In genomic region chr6:34974249-34974642, GRCh38 we compare ENCODE assay signal across 37 cellular contexts.
"Had no signal": no experiment of that assay in that cellular context is flagged by ENCODE, and none has a peak within 500 bp of the region (broad histone marks: within the 10 kb centered on the region; RNA-seq: fewer than 3 reads in every experiment).

No MANE protein-coding gene starts in this region.

- H3K4me1 Mint-ChIP-seq: activated CD4-positive, alpha-beta T cell treated with anti-CD3 and anti-CD28 coated beads for 36 hours; activated naive CD4-positive, alpha-beta T cell treated with anti-CD3 and anti-CD28 coated beads, Interleukin-2, amount 10 ng/mL, durations not matched to agents 7 days and 5 days; activated naive CD4-positive, alpha-beta T cell treated with anti-CD3 and anti-CD28 coated beads, Interleukin-2, amount 50 U/mL, for 24 hours had no signal

- H3K4me1 ChIP-seq: body of pancreas, breast epithelium had no signal

- H3K9me3 Mint-ChIP-seq: activated CD4-positive, alpha-beta memory T cell treated with anti-CD3 and anti-CD28 coated beads, Interleukin-2, amount 10 ng/mL, durations not matched to agents 7 days and 5 days; activated CD4-positive, alpha-beta T cell treated with anti-CD3 and anti-CD28 coated beads, Interleukin-2, amount 10 ng/mL, durations not matched to agents 7 days and 5 days; activated naive CD4-positive, alpha-beta T cell treated with anti-CD3 and anti-CD28 coated beads, Interleukin-2, amount 10 ng/mL, durations not matched to agents 7 days and 5 days; activated naive CD4-positive, alpha-beta T cell treated with anti-CD3 and anti-CD28 coated beads, Interleukin-2, amount 50 U/mL, for 24 hours; activated naive CD8-positive, alpha-beta T cell treated with anti-CD3 and anti-CD28 coated beads, Interleukin-2, amount 10 ng/mL, durations not matched to agents 7 days and 5 days; activated T-cell treated with anti-CD3 and anti-CD28 coated beads, Interleukin-2, amount 50 U/mL, for 24 hours; activated T-helper 2 cell treated with anti-CD3 and anti-CD28 coated beads, Interferon-gamma antibody, Interleukin-2, Interleukin-4, amounts not matched to agents 10 μg/mL and 5 μg/mL and 100 μg/mL, durations not matched to agents 14 hours and 24 hours and 36 hours; T-helper 1 cell treated with Interleukin-12 subunit alpha and Interleukin-12 subunit beta and Interleukin-4 antibody, amounts not matched to agents 30 μg/mL and 1 μg/mL, for 36 hours; T-helper 2 cell treated with Interferon-gamma antibody and Interleukin-4, amounts not matched to agents 5 μg/mL and 100 μg/mL, for 36 hours; WTC11 had no signal

- H3K9me3 ChIP-seq: adrenal gland, body of pancreas, breast epithelium had no signal

- H3K27ac Mint-ChIP-seq: activated CD4-positive, alpha-beta memory T cell treated with anti-CD3 and anti-CD28 coated beads, Interleukin-2, amount 10 ng/mL, durations not matched to agents 7 days and 5 days; activated CD4-positive, alpha-beta T cell treated with anti-CD3 and anti-CD28 coated beads for 36 hours; activated CD4-positive, alpha-beta T cell treated with anti-CD3 and anti-CD28 coated beads, Interleukin-2, amount 10 ng/mL, durations not matched to agents 7 days and 5 days; activated CD8-positive, alpha-beta memory T cell treated with anti-CD3 and anti-CD28 coated beads, Interleukin-2, amount 10 ng/mL, durations not matched to agents 7 days and 5 days; activated CD8-positive, alpha-beta T cell treated with anti-CD3 and anti-CD28 coated beads, Interleukin-2, amount 10 ng/mL, durations not matched to agents 7 days and 5 days; activated naive CD4-positive, alpha-beta T cell treated with anti-CD3 and anti-CD28 coated beads, Interleukin-2, amount 10 ng/mL, durations not matched to agents 7 days and 5 days; activated naive CD4-positive, alpha-beta T cell treated with anti-CD3 and anti-CD28 coated beads, Interleukin-2, amount 50 U/mL, for 24 hours; activated naive CD8-positive, alpha-beta T cell treated with anti-CD3 and anti-CD28 coated beads, Interleukin-2, amount 10 ng/mL, durations not matched to agents 7 days and 5 days; activated T-cell treated with anti-CD3 and anti-CD28 coated beads, Interleukin-2, amount 50 U/mL, for 24 hours; activated T-helper 2 cell treated with anti-CD3 and anti-CD28 coated beads, Interferon-gamma antibody, Interleukin-2, Interleukin-4, amounts not matched to agents 10 μg/mL and 5 μg/mL and 100 μg/mL, durations not matched to agents 14 hours and 24 hours and 36 hours; T-helper 1 cell treated with Interleukin-12 subunit alpha and Interleukin-12 subunit beta and Interleukin-4 antibody, amounts not matched to agents 30 μg/mL and 1 μg/mL, for 36 hours; T-helper 2 cell treated with Interferon-gamma antibody and Interleukin-4, amounts not matched to agents 5 μg/mL and 100 μg/mL, for 36 hours; WTC11 had no signal

- FAIRE-seq: astrocyte had no signal

- H3K27me3 Mint-ChIP-seq: activated CD4-positive, alpha-beta memory T cell treated with anti-CD3 and anti-CD28 coated beads, Interleukin-2, amount 10 ng/mL, durations not matched to agents 7 days and 5 days; activated CD4-positive, alpha-beta T cell treated with anti-CD3 and anti-CD28 coated beads for 36 hours; activated CD4-positive, alpha-beta T cell treated with anti-CD3 and anti-CD28 coated beads, Interleukin-2, amount 10 ng/mL, durations not matched to agents 7 days and 5 days; activated CD8-positive, alpha-beta memory T cell treated with anti-CD3 and anti-CD28 coated beads, Interleukin-2, amount 10 ng/mL, durations not matched to agents 7 days and 5 days; activated naive CD4-positive, alpha-beta T cell treated with anti-CD3 and anti-CD28 coated beads, Interleukin-2, amount 10 ng/mL, durations not matched to agents 7 days and 5 days; activated naive CD4-positive, alpha-beta T cell treated with anti-CD3 and anti-CD28 coated beads, Interleukin-2, amount 50 U/mL, for 24 hours; activated naive CD8-positive, alpha-beta T cell treated with anti-CD3 and anti-CD28 coated beads, Interleukin-2, amount 10 ng/mL, durations not matched to agents 7 days and 5 days; activated T-cell treated with anti-CD3 and anti-CD28 coated beads, Interleukin-2, amount 50 U/mL, for 24 hours had no signal

- H3K4me3 ChIP-seq: adrenal gland, body of pancreas, breast epithelium had no signal

- H3K4me3 Mint-ChIP-seq: activated CD4-positive, alpha-beta memory T cell treated with anti-CD3 and anti-CD28 coated beads, Interleukin-2, amount 10 ng/mL, durations not matched to agents 7 days and 5 days; activated CD4-positive, alpha-beta T cell treated with anti-CD3 and anti-CD28 coated beads for 36 hours; activated CD4-positive, alpha-beta T cell treated with anti-CD3 and anti-CD28 coated beads, Interleukin-2, amount 10 ng/mL, durations not matched to agents 7 days and 5 days; activated CD8-positive, alpha-beta memory T cell treated with anti-CD3 and anti-CD28 coated beads, Interleukin-2, amount 10 ng/mL, durations not matched to agents 7 days and 5 days; activated CD8-positive, alpha-beta T cell treated with anti-CD3 and anti-CD28 coated beads, Interleukin-2, amount 10 ng/mL, durations not matched to agents 7 days and 5 days; activated naive CD4-positive, alpha-beta T cell treated with anti-CD3 and anti-CD28 coated beads, Interleukin-2, amount 10 ng/mL, durations not matched to agents 7 days and 5 days; activated naive CD4-positive, alpha-beta T cell treated with anti-CD3 and anti-CD28 coated beads, Interleukin-2, amount 50 U/mL, for 24 hours; activated naive CD8-positive, alpha-beta T cell treated with anti-CD3 and anti-CD28 coated beads, Interleukin-2, amount 10 ng/mL, durations not matched to agents 7 days and 5 days; activated T-cell treated with anti-CD3 and anti-CD28 coated beads, Interleukin-2, amount 50 U/mL, for 24 hours; T-helper 1 cell treated with Interleukin-12 subunit alpha and Interleukin-12 subunit beta and Interleukin-4 antibody, amounts not matched to agents 30 μg/mL and 1 μg/mL, for 36 hours; T-helper 2 cell treated with Interferon-gamma antibody and Interleukin-4, amounts not matched to agents 5 μg/mL and 100 μg/mL, for 36 hours; WTC11 had no signal

- H3K27me3 ChIP-seq: adrenal gland, body of pancreas, brain microvascular endothelial cell, breast epithelium had no signal

- DNase-seq: activated CD4-positive, alpha-beta memory T cell treated with anti-CD3 and anti-CD28 coated beads, Interleukin-2, amount 10 ng/mL, durations not matched to agents 7 days and 5 days; activated CD4-positive, alpha-beta T cell treated with anti-CD3 and anti-CD28 coated beads for 1 hour; activated CD4-positive, alpha-beta T cell treated with anti-CD3 and anti-CD28 coated beads for 36 hours; activated CD4-positive, alpha-beta T cell treated with anti-CD3 and anti-CD28 coated beads for 48 hours; activated CD4-positive, alpha-beta T cell treated with anti-CD3 and anti-CD28 coated beads, Interleukin-2, amount 10 ng/mL, durations not matched to agents 7 days and 5 days; activated CD4-positive, alpha-beta T cell treated with anti-CD3 and anti-CD28 coated beads, Interleukin-2, amount 50 U/mL, for 48 hours; activated CD4-positive, CD25-positive, alpha-beta regulatory T cell; activated CD8-positive, alpha-beta memory T cell treated with anti-CD3 and anti-CD28 coated beads for 24 hours; activated CD8-positive, alpha-beta memory T cell treated with anti-CD3 and anti-CD28 coated beads, Interleukin-2, amount 10 ng/mL, durations not matched to agents 7 days and 5 days; activated CD8-positive, alpha-beta memory T cell treated with anti-CD3 and anti-CD28 coated beads, Interleukin-2, amount 50 U/mL, for 48 hours; activated CD8-positive, alpha-beta T cell treated with anti-CD3 and anti-CD28 coated beads, Interleukin-2, amount 10 ng/mL, durations not matched to agents 7 days and 5 days; activated effector memory CD4-positive, alpha-beta T cell treated with Interleukin-2 at 50 U/mL for 16 hours; activated gamma-delta T cell; activated naive CD4-positive, alpha-beta T cell treated with anti-CD3 and anti-CD28 coated beads, Interleukin-2, amount 10 ng/mL, durations not matched to agents 7 days and 5 days; activated naive CD4-positive, alpha-beta T cell treated with Interleukin-2 at 50 U/mL for 16 hours; activated naive CD8-positive, alpha-beta T cell treated with anti-CD3 and anti-CD28 coated beads, Interleukin-2, amount 10 ng/mL, durations not matched to agents 7 days and 5 days; activated T-cell treated with anti-CD3 and anti-CD28 coated beads, Interleukin-2, amount 50 U/mL, for 24 hours; activated T-cell treated with anti-CD3 and anti-CD28 coated beads, Interleukin-2, amount 50 U/mL, for 48 hours; adrenal gland; amniotic stem cell; aorta; body of pancreas; brain microvascular endothelial cell; central memory CD4-positive, alpha-beta T cell; SW 1271; T-helper 1 cell; T-helper 2 cell; T-helper 9 cell; WERI-Rb-1 had no signal

- H3K27ac ChIP-seq: adrenal gland, body of pancreas, brain microvascular endothelial cell, breast epithelium, WERI-Rb-1 had no signal

- ATAC-seq: activated CD4-positive, alpha-beta T cell treated with anti-CD3 and anti-CD28 coated beads for 36 hours; activated CD4-positive, CD25-positive, alpha-beta regulatory T cell treated with anti-CD3 and anti-CD28 coated beads, Interleukin-2, amount 50 U/mL, for 24 hours; activated CD8-positive, alpha-beta memory T cell treated with anti-CD3 and anti-CD28 coated beads, Interleukin-2, amount 10 ng/mL, durations not matched to agents 7 days and 5 days; activated CD8-positive, alpha-beta T cell treated with anti-CD3 and anti-CD28 coated beads, Interleukin-2, amount 10 ng/mL, durations not matched to agents 7 days and 5 days; body of pancreas; WTC11 had no signal

- H3K36me3 ChIP-seq: brain microvascular endothelial cell, breast epithelium had no signal
